1 cellular context compared by ENCODE assay signal in the genomic region with DNA sequence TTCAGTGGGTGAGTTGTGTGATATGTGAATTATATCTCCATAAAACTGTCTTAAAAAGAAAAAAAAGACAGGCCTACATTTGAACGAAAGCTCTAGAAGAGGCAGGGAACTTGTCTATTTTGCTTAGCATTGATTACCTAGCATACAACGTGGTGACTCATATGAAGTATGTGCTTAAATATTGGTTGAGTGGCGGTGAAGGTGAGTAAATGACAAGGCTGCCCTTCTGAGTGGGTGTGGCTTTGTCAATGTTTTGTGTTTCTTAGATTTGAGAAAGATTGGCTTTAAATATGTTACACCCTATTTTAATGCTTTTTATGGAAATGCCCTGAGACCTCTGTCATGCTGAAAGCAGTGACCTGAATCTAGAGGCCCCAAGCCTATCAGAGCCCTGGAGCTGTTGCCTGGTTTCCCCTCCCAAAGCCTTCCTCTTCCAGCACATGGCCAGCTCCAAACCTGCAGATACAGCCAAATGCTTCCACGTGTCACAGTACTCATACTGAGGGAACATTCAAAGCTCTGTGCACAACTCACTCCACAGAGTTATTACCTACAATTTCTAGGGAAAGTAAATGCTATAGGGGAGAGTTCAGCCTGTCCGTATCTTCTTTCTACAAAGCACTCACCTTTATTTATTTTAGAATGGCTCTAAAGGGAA.
TF ChIP-seq lines count a peak whose summit lies in the region.

No MANE protein-coding gene starts in this region.

TF ChIP-seq in K562, 482 proteins besides CTCF, POLR2A, EP300 and RAD21 (continued from another document):
- TF ChIP-seq, protein P1, sequence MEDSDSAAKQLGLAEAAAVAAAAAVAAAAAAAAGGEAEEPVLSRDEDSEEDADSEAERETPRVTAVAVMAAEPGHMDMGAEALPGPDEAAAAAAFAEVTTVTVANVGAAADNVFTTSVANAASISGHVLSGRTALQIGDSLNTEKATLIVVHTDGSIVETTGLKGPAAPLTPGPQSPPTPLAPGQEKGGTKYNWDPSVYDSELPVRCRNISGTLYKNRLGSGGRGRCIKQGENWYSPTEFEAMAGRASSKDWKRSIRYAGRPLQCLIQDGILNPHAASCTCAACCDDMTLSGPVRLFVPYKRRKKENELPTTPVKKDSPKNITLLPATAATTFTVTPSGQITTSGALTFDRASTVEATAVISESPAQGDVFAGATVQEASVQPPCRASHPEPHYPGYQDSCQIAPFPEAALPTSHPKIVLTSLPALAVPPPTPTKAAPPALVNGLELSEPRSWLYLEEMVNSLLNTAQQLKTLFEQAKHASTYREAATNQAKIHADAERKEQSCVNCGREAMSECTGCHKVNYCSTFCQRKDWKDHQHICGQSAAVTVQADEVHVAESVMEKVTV (CRISPR knock-in tag; IDR thresholded peaks at IDR 0.05) = no peak
- TF ChIP-seq ZNF551 (CRISPR knock-in tag; IDR thresholded peaks at IDR 0.05) (no peak), MED1 (CRISPR knock-in tag; IDR thresholded peaks at IDR 0.05; ENCODE audit: borderline replicate concordance) (no peak), HNRNPK (IDR thresholded peaks at IDR 0.05; ENCODE audit: low read depth, low read length, poor library complexity, severe bottlenecking) (no peak)
